Comparison of ENCODE assay signal across 1 cellular context in the genomic region with DNA sequence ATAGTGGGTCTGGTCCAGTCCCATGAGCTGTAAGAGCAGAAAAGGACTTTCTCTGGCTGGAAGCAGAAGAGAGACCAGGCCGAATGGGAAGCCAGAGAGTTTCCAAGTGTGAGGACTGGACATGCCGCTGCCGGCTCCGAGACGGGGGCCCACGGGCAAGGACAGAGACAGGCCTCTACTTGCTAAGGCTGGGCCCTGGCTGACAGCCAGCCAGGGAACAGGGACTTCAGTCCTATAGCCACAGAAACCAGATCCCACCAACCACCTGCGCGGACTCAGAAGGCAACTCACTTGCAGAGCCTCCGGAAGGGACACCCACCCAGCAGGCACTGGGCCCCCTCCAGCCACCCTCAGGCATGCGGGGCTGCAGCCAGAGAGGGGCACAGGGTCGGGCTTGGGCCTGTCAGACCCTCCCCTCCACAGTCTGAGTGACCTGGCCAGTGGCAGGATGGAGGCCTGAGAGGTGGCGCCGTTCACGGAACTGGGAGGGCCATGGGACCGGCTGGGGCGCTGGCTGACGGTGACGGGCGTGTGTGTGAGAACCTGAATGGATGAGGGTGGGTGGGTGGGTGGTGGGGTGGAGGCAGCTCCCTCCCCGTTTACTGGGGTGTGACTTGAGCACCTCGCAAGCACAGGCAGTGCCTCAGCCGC.
TF ChIP-seq lines count a peak whose summit lies in the region.

No MANE protein-coding gene starts in this region.

TF ChIP-seq in IMR-90, 13 proteins besides CTCF, POLR2A, EP300 and RAD21:
- no peak for TF ChIP-seq CEBPB (IDR thresholded peaks at IDR 0.05; ENCODE audit: low read depth, low read length)
- TF ChIP-seq CHD1 (IDR thresholded peaks at IDR 0.05; ENCODE audit: low read depth, low read length) = no peak
- TF ChIP-seq BHLHE40 (IDR thresholded peaks at IDR 0.05; ENCODE audit: low read depth, low read length) = no peak
- TF ChIP-seq, protein P1, sequence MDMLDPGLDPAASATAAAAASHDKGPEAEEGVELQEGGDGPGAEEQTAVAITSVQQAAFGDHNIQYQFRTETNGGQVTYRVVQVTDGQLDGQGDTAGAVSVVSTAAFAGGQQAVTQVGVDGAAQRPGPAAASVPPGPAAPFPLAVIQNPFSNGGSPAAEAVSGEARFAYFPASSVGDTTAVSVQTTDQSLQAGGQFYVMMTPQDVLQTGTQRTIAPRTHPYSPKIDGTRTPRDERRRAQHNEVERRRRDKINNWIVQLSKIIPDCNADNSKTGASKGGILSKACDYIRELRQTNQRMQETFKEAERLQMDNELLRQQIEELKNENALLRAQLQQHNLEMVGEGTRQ (IDR thresholded peaks at IDR 0.05; ENCODE audit: low read depth, low read length) = no peak
- no peak for TF ChIP-seq NFE2L2 (IDR thresholded peaks at IDR 0.05; ENCODE audit: low read depth, low read length)
- no peak for TF ChIP-seq RCOR1 (IDR thresholded peaks at IDR 0.05; ENCODE audit: insufficient replicate concordance, low read length)
- TF ChIP-seq MXI1 (IDR thresholded peaks at IDR 0.05; ENCODE audit: borderline replicate concordance, low read depth, low read length) = no peak
